7 cellular contexts compared by ENCODE assay signal in the genomic region with DNA sequence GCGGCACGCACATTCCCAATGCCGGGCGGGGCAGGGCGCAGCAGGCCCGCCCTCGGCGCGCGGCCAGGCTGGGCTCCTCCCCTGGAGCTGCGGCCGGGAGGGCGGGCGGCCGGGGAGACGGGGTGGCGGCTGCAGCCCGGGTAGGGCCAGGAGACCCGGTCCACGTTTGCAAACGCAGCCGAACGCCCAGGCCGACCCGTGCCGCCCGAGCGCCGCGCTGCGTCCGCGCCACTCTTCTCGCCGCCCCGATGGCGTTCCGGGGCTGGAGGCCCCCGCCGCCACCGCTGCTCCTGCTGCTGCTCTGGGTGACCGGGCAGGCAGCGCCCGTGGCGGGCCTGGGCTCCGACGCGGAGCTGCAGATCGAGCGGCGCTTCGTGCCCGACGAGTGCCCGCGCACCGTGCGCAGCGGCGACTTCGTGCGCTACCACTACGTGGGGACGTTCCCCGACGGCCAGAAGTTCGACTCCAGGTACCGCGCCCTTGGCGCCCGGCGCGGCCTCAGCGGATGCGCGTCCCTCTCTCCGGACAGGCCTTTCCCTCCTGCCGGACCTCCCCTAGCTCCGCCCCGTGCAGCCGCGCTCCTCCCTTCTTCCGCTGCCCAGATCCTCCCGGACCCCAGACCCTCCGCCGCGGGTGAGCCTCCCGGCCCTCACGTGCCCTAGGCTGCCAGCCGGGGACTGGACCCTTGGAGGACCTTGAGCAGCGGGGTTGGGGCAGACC. TPM values are rescaled to one million over a fixed set of nuclear protein-coding genes. Genes with fewer than 3 reads are reported as not detected.
DNase-seq lines count a peak whose midpoint lies in the region; ATAC-seq and TF ChIP-seq lines count a peak whose summit lies in the region.

A gene with protein sequence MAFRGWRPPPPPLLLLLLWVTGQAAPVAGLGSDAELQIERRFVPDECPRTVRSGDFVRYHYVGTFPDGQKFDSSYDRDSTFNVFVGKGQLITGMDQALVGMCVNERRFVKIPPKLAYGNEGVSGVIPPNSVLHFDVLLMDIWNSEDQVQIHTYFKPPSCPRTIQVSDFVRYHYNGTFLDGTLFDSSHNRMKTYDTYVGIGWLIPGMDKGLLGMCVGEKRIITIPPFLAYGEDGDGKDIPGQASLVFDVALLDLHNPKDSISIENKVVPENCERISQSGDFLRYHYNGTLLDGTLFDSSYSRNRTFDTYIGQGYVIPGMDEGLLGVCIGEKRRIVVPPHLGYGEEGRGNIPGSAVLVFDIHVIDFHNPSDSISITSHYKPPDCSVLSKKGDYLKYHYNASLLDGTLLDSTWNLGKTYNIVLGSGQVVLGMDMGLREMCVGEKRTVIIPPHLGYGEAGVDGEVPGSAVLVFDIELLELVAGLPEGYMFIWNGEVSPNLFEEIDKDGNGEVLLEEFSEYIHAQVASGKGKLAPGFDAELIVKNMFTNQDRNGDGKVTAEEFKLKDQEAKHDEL (plus strand): TSS at position 115 of the 720 bp plus-strand sequence. CDS start 134 bp downstream, at position 249.

- no TSS peak for BruUV-seq in PC-3 (replicated peaks; lab: Mats Ljungman, UMichigan)

- peaks cover 17% of the 10 kb centered on the region for H3K79me2 ChIP-seq in PC-3 (ENCODE audit: low read length)

- no peaks in the 10 kb centered on the region for H3K27me3 ChIP-seq in PC-3 (ENCODE audit: low read length)
- H3K27me3 ChIP-seq in brain microvascular endothelial cell (replicated peaks) = no peaks in the 10 kb centered on the region
- H3K27me3 ChIP-seq in psoas muscle (ENCODE audit: insufficient read depth in 3 of 3, low read length in 2 of 3) = no peaks in the 10 kb centered on the region

- intact Hi-C loops in PC-3 (cut with micrococcal nuclease) = loop anchor here (1.0 to 5.0 kb wide), 2 partner anchors 65 to 150 kb away; partner anchors contain the start of gene RP9
- intact Hi-C loops in psoas muscle (cut with DNase I) = loop anchor here in 1 of 2 donors (5.0 kb wide), 2 partner anchors 80 to 465 kb away; partner anchors contain the start of gene LSM5

- H3K4me3 ChIP-seq in PC-3 (ENCODE audit: low read length) (peak within 1 kb of the TSS; percentile 96), brain microvascular endothelial cell (ENCODE audit: low read depth, low read length) (peak within 1 kb of the TSS; percentile 83), psoas muscle (peak within 1 kb of the TSS; percentile 94)

- peak within 1 kb of the TSS; percentile 87 for H3K9ac ChIP-seq in PC-3 (ENCODE audit: low read length)

- 0 to 1% (median 1%) methylated on average over 60 to 91 of the region's 91 CpGs for WGBS in psoas muscle, 3 donors

- peak within 1 kb of the TSS; percentile 41 for H3K27ac ChIP-seq in PC-3 (ENCODE audit: low read length)
- peak within 1 kb of the TSS; percentile 78 for H3K27ac ChIP-seq in brain microvascular endothelial cell
- H3K27ac ChIP-seq in psoas muscle = peak within 1 kb of the TSS; percentile 89

- peak within 1 kb of the TSS; percentile 99 for H3K4me2 ChIP-seq in PC-3 (ENCODE audit: low read length)

- DNase-seq in G401 (ENCODE audit: low spot score) (peak; percentile 61), GM20000 (ENCODE audit: low spot score) (peak; percentile 85), PC-3 (peak; percentile 90), brain microvascular endothelial cell (peak; percentile 53), hypothalamus (lab: John Stamatoyannopoulos, UW) (peak in 45 of 51 donors; percentile 15 to 76 (median 63)), psoas muscle (peak; percentile 91 to 95)

- no peaks in the 10 kb centered on the region for H3K9me2 ChIP-seq in PC-3 (replicated peaks; ENCODE audit: low read length)

- CTCF ChIA-PET in PC-3 (lab: Charles Lee) = no interaction called here

- H3K36me3 ChIP-seq in PC-3 (ENCODE audit: low read depth, low read length) (no peaks in the 10 kb centered on the region), brain microvascular endothelial cell (replicated peaks) (no peaks in the 10 kb centered on the region), psoas muscle (ENCODE audit: insufficient read depth in 1 of 2, low read depth in 1 of 2) (no peaks in the 10 kb centered on the region)

- TF ChIP-seq CTCF in GM20000 (IDR thresholded peaks at IDR 0.05; ENCODE audit: extremely low read depth, missing control alignments) (no peak), PC-3 (conservative IDR thresholded peaks at IDR 0.05; ENCODE audit: low read depth, low read length) (no peak), brain microvascular endothelial cell (IDR thresholded peaks at IDR 0.05; ENCODE audit: low read depth, low read length, missing control alignments) (no peak), psoas muscle (IDR thresholded peaks at IDR 0.05) (no peak)

- H4K20me1 ChIP-seq in PC-3 (ENCODE audit: low read length) = no peaks in the 10 kb centered on the region

- H2AFZ ChIP-seq in PC-3 (ENCODE audit: low read length) = peak within 1 kb of the TSS; percentile 100

- POLR2A ChIA-PET in PC-3 (lab: Charles Lee; ENCODE audit: unreplicated experiment) = interaction anchor here (0.5 to 1.0 kb wide), 3 partner anchors 67 to 95 kb away, joined by 4 to 7 read pairs (median 5); no protein-coding TSS in a partner anchor

- H3K4me1 ChIP-seq in PC-3 (ENCODE audit: insufficient read depth, low read length) (peaks cover 14% of the 10 kb centered on the region), psoas muscle (peaks cover 15% of the 10 kb centered on the region)

- ATAC-seq in HG03565 (IDR thresholded peaks at IDR 0.05; ENCODE audit: unreplicated experiment) = peak; percentile 64
- peak; percentile 91 for ATAC-seq in PC-3
- ATAC-seq in psoas muscle = peak; percentile 92 to 95 (median 94)

- no peaks in the 10 kb centered on the region for H3F3A ChIP-seq in PC-3 (ENCODE audit: low read length, unreplicated experiment)

- in situ Hi-C loops in G401 (cut with HindIII; ENCODE audit: low sequenced_read_pairs) (no loop called here), brain microvascular endothelial cell (cut with HindIII; ENCODE audit: low pct_ligation_motif_present, low sequenced_read_pairs) (no loop called here)

- no peaks in the 10 kb centered on the region for H3K9me3 ChIP-seq in PC-3 (ENCODE audit: low read length)
- H3K9me3 ChIP-seq in psoas muscle = no peaks in the 10 kb centered on the region

RNA-seq across cellular contexts. Expression of the gene that starts here (rescaled TPM):
- 87.3 and 89.2 TPM in 2 replicates for total RNA-seq in G401 (2014; rRNA removed; shearing (Covaris generic))
- total RNA-seq in PC-3 (2014; rRNA removed) (62.3 and 63.4 TPM in 2 replicates), psoas muscle (10 to 100 TPM; 23.2 to 42.6 (median 33.8) TPM)
- 10 to 100 TPM; 10.6 to 22.1 (median 15.1) TPM for polyA plus RNA-seq in psoas muscle

Comparison
In these comparisons a context has a peak if more than half of its experiments do, and no peak if none do; other contexts are left out.
1. Peak in every context shown above with its lines: DNase-seq, ATAC-seq, H3K4me3 ChIP-seq and H3K27ac ChIP-seq.